ENCODE assay signal across 30 cellular contexts in genomic region chr11:28241760-28242159, GRCh38.
"Had no signal": no experiment of that assay in that cellular context is flagged by ENCODE, and none has a peak within 500 bp of the region (broad histone marks: within the 10 kb centered on the region; RNA-seq: fewer than 3 reads in every experiment).

No MANE protein-coding gene starts in this region.

- H3K79me2 ChIP-seq: hepatocyte had no signal

- DNase-seq: activated B cell treated with CpG ODN at 0.5 μM for 24 hours; activated CD4-positive, alpha-beta T cell treated with anti-CD3 and anti-CD28 coated beads for 48 hours; activated CD4-positive, alpha-beta T cell treated with anti-CD3 and anti-CD28 coated beads, Interleukin-2, amount 50 U/mL, for 1 hour; activated CD4-positive, alpha-beta T cell treated with anti-CD3 and anti-CD28 coated beads, Interleukin-2, amount 50 U/mL, for 48 hours; activated CD8-positive, alpha-beta memory T cell treated with anti-CD3 and anti-CD28 coated beads for 24 hours; activated CD8-positive, alpha-beta T cell treated with anti-CD3 and anti-CD28 coated beads for 36 hours; activated effector memory CD4-positive, alpha-beta T cell treated with Interleukin-2 at 50 U/mL for 16 hours; activated naive CD4-positive, alpha-beta T cell treated with anti-CD3 and anti-CD28 coated beads for 36 hours; activated naive CD8-positive, alpha-beta T cell treated with anti-CD3 and anti-CD28 coated beads, Interleukin-2, amount 10 ng/mL, durations not matched to agents 7 days and 5 days; activated T-cell treated with anti-CD3 and anti-CD28 coated beads, Interleukin-2, amount 50 U/mL, for 4 hours; dorsolateral prefrontal cortex; effector memory CD4-positive, alpha-beta T cell; endodermal cell; heart right ventricle; T-helper 1 cell; T-helper 17 cell; T1000; WERI-Rb-1 had no signal

- H3K36me3 ChIP-seq: ascending aorta, breast epithelium, heart right ventricle, WERI-Rb-1 had no signal

- H3K4me1 ChIP-seq: ascending aorta, breast epithelium had no signal

- H2AFZ ChIP-seq: hepatocyte had no signal

- ATAC-seq: activated CD4-positive, CD25-positive, alpha-beta regulatory T cell treated with anti-CD3 and anti-CD28 coated beads, Interleukin-2, amount 50 U/mL, for 24 hours; activated CD8-positive, alpha-beta T cell treated with anti-CD3 and anti-CD28 coated beads for 36 hours; activated naive CD4-positive, alpha-beta T cell treated with anti-CD3 and anti-CD28 coated beads, Interleukin-2, amount 50 U/mL, for 72 hours; activated T-cell treated with anti-CD3 and anti-CD28 coated beads, Interleukin-2, amount 50 U/mL, for 4 hours; activated T-helper 17 cell treated with anti-CD3 and anti-CD28 coated beads, Interleukin-2, amount 50 U/mL, for 72 hours; esophagus mucosa; heart right ventricle; T-helper 17 cell had no signal

- H3K27ac ChIP-seq: breast epithelium, dorsolateral prefrontal cortex, heart right ventricle, hepatocyte, WERI-Rb-1 had no signal

- H3K9me3 ChIP-seq: ascending aorta, breast epithelium, heart right ventricle had no signal

- H3K4me3 ChIP-seq: ascending aorta, breast epithelium, coronary artery, dorsolateral prefrontal cortex, heart right ventricle, hepatocyte had no signal

- H3K27me3 ChIP-seq: ascending aorta, breast epithelium, dorsolateral prefrontal cortex, heart right ventricle, hepatocyte had no signal

- H3K4me3 Mint-ChIP-seq: activated B cell treated with CpG ODN at 0.5 μM for 24 hours; activated CD8-positive, alpha-beta T cell treated with anti-CD3 and anti-CD28 coated beads for 36 hours; activated naive CD4-positive, alpha-beta T cell treated with anti-CD3 and anti-CD28 coated beads for 36 hours; activated naive CD8-positive, alpha-beta T cell treated with anti-CD3 and anti-CD28 coated beads, Interleukin-2, amount 10 ng/mL, durations not matched to agents 7 days and 5 days; activated T-cell treated with anti-CD3 and anti-CD28 coated beads, Interleukin-2, amount 50 U/mL, for 4 hours; activated T-helper 17 cell treated with anti-CD3 and anti-CD28 coated beads, Interleukin-2, amount 50 U/mL, for 72 hours; brain; central memory CD8-positive, alpha-beta T cell; dendritic cell treated with granulocyte-macrophage colony-stimulating factor and Interleukin-4, amounts not matched to agents 40 ng/mL and 50 ng/mL, for 4 days; endodermal cell; T-helper 17 cell; T-helper 2 cell treated with Interferon-gamma antibody and Interleukin-4, amounts not matched to agents 5 μg/mL and 100 μg/mL, for 36 hours had no signal

- H3K4me2 ChIP-seq: hepatocyte had no signal

- H3K9me3 Mint-ChIP-seq: activated CD8-positive, alpha-beta T cell treated with anti-CD3 and anti-CD28 coated beads for 36 hours; activated T-cell treated with anti-CD3 and anti-CD28 coated beads, Interleukin-2, amount 50 U/mL, for 4 hours; central memory CD8-positive, alpha-beta T cell; T-helper 2 cell treated with Interferon-gamma antibody and Interleukin-4, amounts not matched to agents 5 μg/mL and 100 μg/mL, for 36 hours had no signal

- H3K27me3 Mint-ChIP-seq: activated B cell treated with CpG ODN at 0.5 μM for 24 hours; activated CD8-positive, alpha-beta T cell treated with anti-CD3 and anti-CD28 coated beads for 36 hours; activated naive CD8-positive, alpha-beta T cell treated with anti-CD3 and anti-CD28 coated beads, Interleukin-2, amount 10 ng/mL, durations not matched to agents 7 days and 5 days; activated T-helper 17 cell treated with anti-CD3 and anti-CD28 coated beads, Interleukin-2, amount 50 U/mL, for 72 hours; brain; central memory CD8-positive, alpha-beta T cell; dendritic cell treated with granulocyte-macrophage colony-stimulating factor and Interleukin-4, amounts not matched to agents 40 ng/mL and 50 ng/mL, for 4 days; T-helper 17 cell had no signal

- H3K27ac Mint-ChIP-seq: activated B cell treated with CpG ODN at 0.5 μM for 24 hours; activated CD8-positive, alpha-beta T cell treated with anti-CD3 and anti-CD28 coated beads for 36 hours; activated naive CD4-positive, alpha-beta T cell treated with anti-CD3 and anti-CD28 coated beads for 36 hours; activated naive CD4-positive, alpha-beta T cell treated with anti-CD3 and anti-CD28 coated beads, Interleukin-2, amount 50 U/mL, for 72 hours; activated naive CD8-positive, alpha-beta T cell treated with anti-CD3 and anti-CD28 coated beads, Interleukin-2, amount 10 ng/mL, durations not matched to agents 7 days and 5 days; activated T-helper 17 cell treated with anti-CD3 and anti-CD28 coated beads, Interleukin-2, amount 50 U/mL, for 72 hours; dendritic cell treated with granulocyte-macrophage colony-stimulating factor and Interleukin-4, amounts not matched to agents 40 ng/mL and 50 ng/mL, for 4 days; endodermal cell; T-helper 17 cell; T-helper 2 cell treated with Interferon-gamma antibody and Interleukin-4, amounts not matched to agents 5 μg/mL and 100 μg/mL, for 36 hours had no signal

- H3K4me1 Mint-ChIP-seq: activated B cell treated with CpG ODN at 0.5 μM for 24 hours, endodermal cell had no signal
